Comparison of ENCODE assay signal across 18 cellular contexts in the genomic region with DNA sequence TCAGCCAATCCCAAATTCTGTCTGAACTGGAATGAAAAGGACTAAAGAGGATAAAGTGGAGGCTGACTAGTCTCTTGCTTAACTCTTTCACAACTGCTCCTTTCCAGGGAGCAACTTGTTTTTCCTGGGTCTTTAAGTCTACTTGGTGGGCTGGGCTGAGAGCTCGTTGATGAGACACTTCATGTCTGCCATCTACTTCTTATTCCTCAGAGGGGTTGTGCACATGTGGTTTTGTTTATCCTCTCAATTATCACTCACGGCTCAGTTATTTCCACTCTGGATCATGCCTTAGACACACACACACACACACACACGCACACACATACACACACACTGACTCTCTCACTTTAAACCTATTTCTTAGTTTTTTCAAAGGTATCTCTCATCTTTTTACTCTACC.
DNase-seq lines count a peak whose midpoint lies in the region; ATAC-seq and TF ChIP-seq lines count a peak whose summit lies in the region.
"Had no signal": no experiment of that assay in that cellular context is flagged by ENCODE, and none has a peak within 500 bp of the region (broad histone marks: within the 10 kb centered on the region; RNA-seq: fewer than 3 reads in every experiment).

No MANE protein-coding gene starts in this region.

- TF ChIP-seq CTCF in A673 (conservative IDR thresholded peaks at IDR 0.05; ENCODE audit: low read depth, low read length), result no peak
- no peak for TF ChIP-seq CTCF in HEK293 (tag by site-specific recombination; IDR thresholded peaks at IDR 0.05)

- POLR2A ChIA-PET in A673 (lab: Charles Lee; ENCODE audit: low non-redundant PET), result interaction anchor here (1.4 kb wide), 1 partner anchor 120 kb away, joined by 24 read pairs; no protein-coding TSS in a partner anchor
- POLR2A ChIA-PET in HEK293 (lab: Yijun Ruan, JAX), result no interaction called here

- H3K27me3 ChIP-seq in A673 (replicated peaks; ENCODE audit: insufficient read depth, low read depth, low read length, poor library complexity), result no peaks in the 10 kb centered on the region

- H3K4me1 ChIP-seq in A673 (ENCODE audit: insufficient read depth, low read length, poor library complexity, severe bottlenecking), result peaks cover 29% of the 10 kb centered on the region
- no peaks in the 10 kb centered on the region for H3K4me1 ChIP-seq in HEK293 (ENCODE audit: control insufficient read depth, insufficient read depth, low read length)
- H3K4me1 ChIP-seq: HAP-1 had no signal

- CTCF ChIA-PET in A673 (lab: Charles Lee) (interaction anchor here (0.7 to 1.0 kb wide), 2 partner anchors 521 to 914 kb away, joined by 3 to 4 read pairs; no protein-coding TSS in a partner anchor), HEK293 (lab: Yijun Ruan, JAX) (interaction anchor here (0.6 kb wide), 1 partner anchor 21 kb away, joined by 3 read pairs; no protein-coding TSS in a partner anchor)

- H3K4me3 ChIP-seq in A673 (ENCODE audit: low read depth, low read length, poor library complexity, severe bottlenecking), result no peak overlapping the region
- H3K4me3 ChIP-seq in HEK293 (ENCODE audit: low read depth, low read length), result no peak overlapping the region
- peak overlapping the region; percentile 73 for H3K4me3 ChIP-seq in SK-N-MC
- H3K4me3 ChIP-seq: GM23338, HAP-1 had no signal

- H3K9me3 ChIP-seq in A673 (ENCODE audit: low read depth, low read length, poor library complexity, severe bottlenecking), result no peaks in the 10 kb centered on the region
- no peaks in the 10 kb centered on the region for H3K9me3 ChIP-seq in HEK293 (ENCODE audit: control insufficient read depth, insufficient read depth, low read depth, low read length)
- no peaks in the 10 kb centered on the region for H3K9me3 ChIP-seq in SK-N-MC (ENCODE audit: low read depth, low read length)
- H3K9me3 ChIP-seq: HAP-1 had no signal

- no TSS peak for BruUV-seq in A673 (replicated peaks; lab: Mats Ljungman, UMichigan)

- intact Hi-C loops in A673 (cut with micrococcal nuclease; ENCODE audit: unreplicated experiment), result loop anchor here (2.0 to 10.0 kb wide), 2 partner anchors 121 to 471 kb away; no protein-coding TSS in a partner anchor
- intact Hi-C loops in posterior vena cava (cut with DNase I), result no loop called here

- H3K27ac ChIP-seq in A673 (ENCODE audit: low read depth, low read length, poor library complexity, severe bottlenecking) (peak overlapping the region; percentile 58), HEK293 (ENCODE audit: extremely low read depth, low read depth, low read length) (no peak overlapping the region), SK-N-MC (peak overlapping the region; percentile 99)

- DNase-seq in A673 (ENCODE audit: low spot score) (peak; percentile 77), SK-N-MC (ENCODE audit: low read depth, low spot score) (peak; percentile 93), fibroblast of peridontal ligament (ENCODE audit: extremely low read depth) (peak; percentile 88), OCI-M1 (lab: John Stamatoyannopoulos, UW) (no peak), posterior vena cava (ENCODE audit: low spot score) (no peak), amygdala (lab: John Stamatoyannopoulos, UW) (no peak)
- DNase-seq: CD4-positive, CD25-positive, alpha-beta regulatory T cell; COR-L47; DMS79 treated with DMSO at 0.1 percent for 48 hours; NCI-H1694; NCI-H2081; NCI-H446; NCI-H526; Right ventricle myocardium superior had no signal

- no peak for ATAC-seq in esophagus mucosa
- ATAC-seq: GM23338 had no signal

- no peaks in the 10 kb centered on the region for H3K36me3 ChIP-seq in A673 (ENCODE audit: insufficient read depth, low read length, poor library complexity, severe bottlenecking)
- H3K36me3 ChIP-seq in HEK293 (ENCODE audit: control insufficient read depth in 2 of 2, insufficient read depth in 1 of 2, low read length in 2 of 2), result no peaks in the 10 kb centered on the region
- H3K36me3 ChIP-seq in SK-N-MC (ENCODE audit: insufficient read depth, low read length), result no peaks in the 10 kb centered on the region
- H3K36me3 ChIP-seq: HAP-1 had no signal

- peak overlapping the region; percentile 78 for H3K9ac ChIP-seq in SK-N-MC (ENCODE audit: insufficient read length)

TF ChIP-seq in HEK293, 187 proteins besides CTCF, POLR2A, EP300 and RAD21:
- TF ChIP-seq ZNF555 (tag by site-specific recombination; conservative IDR thresholded peaks at IDR 0.05), result no peak
- TF ChIP-seq, protein P1, sequence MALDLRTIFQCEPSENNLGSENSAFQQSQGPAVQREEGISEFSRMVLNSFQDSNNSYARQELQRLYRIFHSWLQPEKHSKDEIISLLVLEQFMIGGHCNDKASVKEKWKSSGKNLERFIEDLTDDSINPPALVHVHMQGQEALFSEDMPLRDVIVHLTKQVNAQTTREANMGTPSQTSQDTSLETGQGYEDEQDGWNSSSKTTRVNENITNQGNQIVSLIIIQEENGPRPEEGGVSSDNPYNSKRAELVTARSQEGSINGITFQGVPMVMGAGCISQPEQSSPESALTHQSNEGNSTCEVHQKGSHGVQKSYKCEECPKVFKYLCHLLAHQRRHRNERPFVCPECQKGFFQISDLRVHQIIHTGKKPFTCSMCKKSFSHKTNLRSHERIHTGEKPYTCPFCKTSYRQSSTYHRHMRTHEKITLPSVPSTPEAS (tag by site-specific recombination; IDR thresholded peaks at IDR 0.05), result 0 out of 2 replicates have a peak, but pooled peaks have one; percentile 16

Comparison
In these comparisons a context has a peak if more than half of its experiments do, and no peak if none do; other contexts are left out.
1. DNase-seq: peak in A673 (single experiment), SK-N-MC (single experiment) and fibroblast of peridontal ligament (single experiment); none in OCI-M1 (single experiment), posterior vena cava (single experiment) and amygdala (0 of 56).